8 cellular contexts compared by ENCODE assay signal in genomic region chr10:31146496-31147219, GRCh38.
DNase-seq lines count a peak whose midpoint lies in the region; ATAC-seq lines count a peak whose summit lies in the region.

No MANE protein-coding gene starts in this region.

- H3K27ac Mint-ChIP-seq in activated CD8-positive, alpha-beta T cell treated with anti-CD3 and anti-CD28 coated beads, Interleukin-2, amount 10 ng/mL, durations not matched to agents 7 days and 5 days: peak overlapping the region; percentile 62
- H3K27ac Mint-ChIP-seq in stimulated activated effector memory CD8-positive, alpha-beta T cell treated with anti-CD3 and anti-CD28 coated beads, Interleukin-12 subunit alpha, Interleukin-12 subunit beta, amount 100 ng/mL, for 72 hours: no peak overlapping the region

- ATAC-seq in activated CD8-positive, alpha-beta T cell treated with anti-CD3 and anti-CD28 coated beads, Interleukin-2, amount 10 ng/mL, durations not matched to agents 7 days and 5 days: no peak
- peak; percentile 88 for ATAC-seq in left cardiac atrium
- ATAC-seq in stimulated activated effector memory CD8-positive, alpha-beta T cell treated with anti-CD3 and anti-CD28 coated beads, Interleukin-12 subunit alpha, Interleukin-12 subunit beta, amount 100 ng/mL, for 72 hours: peak; percentile 74
- no peak for ATAC-seq in HG03521 (IDR thresholded peaks at IDR 0.05; ENCODE audit: unreplicated experiment)

- no peaks in the 10 kb centered on the region for H3K9me3 Mint-ChIP-seq in activated CD8-positive, alpha-beta T cell treated with anti-CD3 and anti-CD28 coated beads, Interleukin-2, amount 10 ng/mL, durations not matched to agents 7 days and 5 days (ENCODE audit: insufficient read depth)
- no peaks in the 10 kb centered on the region for H3K9me3 Mint-ChIP-seq in stimulated activated effector memory CD8-positive, alpha-beta T cell treated with anti-CD3 and anti-CD28 coated beads, Interleukin-12 subunit alpha, Interleukin-12 subunit beta, amount 100 ng/mL, for 72 hours

- no peaks in the 10 kb centered on the region for H3K27me3 Mint-ChIP-seq in activated CD8-positive, alpha-beta T cell treated with anti-CD3 and anti-CD28 coated beads, Interleukin-2, amount 10 ng/mL, durations not matched to agents 7 days and 5 days (ENCODE audit: low read depth)

- peak; percentile 35 for DNase-seq in HS-5 (ENCODE audit: low read depth)
- DNase-seq in activated CD8-positive, alpha-beta T cell treated with anti-CD3 and anti-CD28 coated beads, Interleukin-2, amount 10 ng/mL, durations not matched to agents 7 days and 5 days: peak; percentile 27
- peak; percentile 45 for DNase-seq in left cardiac atrium
- DNase-seq in stimulated activated effector memory CD8-positive, alpha-beta T cell treated with anti-CD3 and anti-CD28 coated beads, Interleukin-12 subunit alpha, Interleukin-12 subunit beta, amount 100 ng/mL, for 72 hours (ENCODE audit: low spot score in 2 of 2): no peak
- no peak for DNase-seq in midbrain (lab: John Stamatoyannopoulos, UW)
- DNase-seq in occipital lobe (lab: John Stamatoyannopoulos, UW): no peak
- no peak for DNase-seq in amniotic stem cell (lab: John Stamatoyannopoulos, UW)

- CTCF ChIA-PET in activated CD8-positive, alpha-beta T cell treated with anti-CD3 and anti-CD28 coated beads, Interleukin-2, amount 10 ng/mL, durations not matched to agents 7 days and 5 days (lab: Charles Lee): no interaction called here

- intact Hi-C loops in left cardiac atrium (cut with DNase I): no loop called here

- H3K36me3 Mint-ChIP-seq in activated CD8-positive, alpha-beta T cell treated with anti-CD3 and anti-CD28 coated beads, Interleukin-2, amount 10 ng/mL, durations not matched to agents 7 days and 5 days (ENCODE audit: low read depth): no peaks in the 10 kb centered on the region
- H3K36me3 Mint-ChIP-seq in stimulated activated effector memory CD8-positive, alpha-beta T cell treated with anti-CD3 and anti-CD28 coated beads, Interleukin-12 subunit alpha, Interleukin-12 subunit beta, amount 100 ng/mL, for 72 hours: no peaks in the 10 kb centered on the region

- H3K4me1 Mint-ChIP-seq in activated CD8-positive, alpha-beta T cell treated with anti-CD3 and anti-CD28 coated beads, Interleukin-2, amount 10 ng/mL, durations not matched to agents 7 days and 5 days (ENCODE audit: low read depth): peaks cover 21% of the 10 kb centered on the region
- peaks cover 12% of the 10 kb centered on the region for H3K4me1 Mint-ChIP-seq in stimulated activated effector memory CD8-positive, alpha-beta T cell treated with anti-CD3 and anti-CD28 coated beads, Interleukin-12 subunit alpha, Interleukin-12 subunit beta, amount 100 ng/mL, for 72 hours

- H3K4me3 Mint-ChIP-seq in activated CD8-positive, alpha-beta T cell treated with anti-CD3 and anti-CD28 coated beads, Interleukin-2, amount 10 ng/mL, durations not matched to agents 7 days and 5 days: no peak overlapping the region
- no peak overlapping the region for H3K4me3 Mint-ChIP-seq in stimulated activated effector memory CD8-positive, alpha-beta T cell treated with anti-CD3 and anti-CD28 coated beads, Interleukin-12 subunit alpha, Interleukin-12 subunit beta, amount 100 ng/mL, for 72 hours

- POLR2A ChIA-PET in activated CD8-positive, alpha-beta T cell treated with anti-CD3 and anti-CD28 coated beads, Interleukin-2, amount 10 ng/mL, durations not matched to agents 7 days and 5 days (lab: Charles Lee): no interaction called here

Comparison
In these comparisons a context has a peak if more than half of its experiments do, and no peak if none do; other contexts are left out.
1. DNase-seq: peak in HS-5 (single experiment), activated CD8-positive, alpha-beta T cell treated with anti-CD3 and anti-CD28 coated beads, Interleukin-2, amount 10 ng/mL, durations not matched to agents 7 days and 5 days (single experiment) and left cardiac atrium (single experiment); none in stimulated activated effector memory CD8-positive, alpha-beta T cell treated with anti-CD3 and anti-CD28 coated beads, Interleukin-12 subunit alpha, Interleukin-12 subunit beta, amount 100 ng/mL, for 72 hours (0 of 2), midbrain (single experiment), occipital lobe (single experiment) and amniotic stem cell (single experiment).
2. ATAC-seq: peak in left cardiac atrium (2 of 2) and stimulated activated effector memory CD8-positive, alpha-beta T cell treated with anti-CD3 and anti-CD28 coated beads, Interleukin-12 subunit alpha, Interleukin-12 subunit beta, amount 100 ng/mL, for 72 hours (single experiment); none in activated CD8-positive, alpha-beta T cell treated with anti-CD3 and anti-CD28 coated beads, Interleukin-2, amount 10 ng/mL, durations not matched to agents 7 days and 5 days (single experiment) and HG03521 (single experiment).